Comparison of ENCODE assay signal across 25 cellular contexts in genomic region chr5:135422419-135422818, GRCh38. TPM values are rescaled to one million over a fixed set of nuclear protein-coding genes. Genes with fewer than 3 reads are reported as not detected.
A peak's percentile ranks its signal among the peaks of the same experiment; 100 is the strongest.
DNase-seq lines count a peak whose midpoint lies in the region; ATAC-seq, FAIRE-seq and TF ChIP-seq lines count a peak whose summit lies in the region.
"Had no signal": no experiment of that assay in that cellular context is flagged by ENCODE, and none has a peak within 500 bp of the region (broad histone marks: within the 10 kb centered on the region; RNA-seq: fewer than 3 reads in every experiment).

No MANE protein-coding gene starts in this region.

- ATAC-seq in pancreas (no peak), GM21529 (IDR thresholded peaks at IDR 0.05; ENCODE audit: unreplicated experiment) (no peak), HG02588 (IDR thresholded peaks at IDR 0.05; ENCODE audit: unreplicated experiment) (no peak), GM21381 (IDR thresholded peaks at IDR 0.05; ENCODE audit: unreplicated experiment) (no peak)
- ATAC-seq: GM23338 had no signal

- no peak overlapping the region for H3K27ac ChIP-seq in pancreas
- H3K27ac ChIP-seq: 22Rv1, A549 had no signal

- H3K36me3 ChIP-seq in pancreas = no peaks in the 10 kb centered on the region
- H3K36me3 ChIP-seq: BE2C; BLaER1 treated with 17β-estradiol and CSF1 and Interleukin-3, amounts not matched to agents 10 nM and 100 nM; HAP-1 had no signal

- intact Hi-C loops in pancreas (cut with DNase I) = no loop called here

- no peak for DNase-seq in pancreas
- no peak for DNase-seq in NK-92 (lab: John Stamatoyannopoulos, UW; ENCODE audit: unreplicated experiment)
- DNase-seq: ACHN; AML-193; BE2C; CD4-positive, alpha-beta T cell; CD8-positive, alpha-beta memory T cell; DMS 273 treated with DMSO at 0.1 percent for 48 hours; DMS79; GF-D8; HFFc6 had no signal

- peak; percentile 94 for FAIRE-seq in A204.1 (lab: Jason Lieb, UNC)
- peak; percentile 89 for FAIRE-seq in TTC549 (lab: Jason Lieb, UNC)
- FAIRE-seq in endometrium (lab: Jason Lieb, UNC) = peak; percentile 90
- FAIRE-seq in pancreas (lab: Jason Lieb, UNC) = peak; percentile 98
- FAIRE-seq: D721Med, GM18507 had no signal

- no peaks in the 10 kb centered on the region for H3K4me1 ChIP-seq in pancreas
- H3K4me1 ChIP-seq: BE2C, HAP-1 had no signal

- no peaks in the 10 kb centered on the region for H3K9me3 ChIP-seq in pancreas
- H3K9me3 ChIP-seq: A549, BE2C, HAP-1 had no signal

- no peak overlapping the region for H3K4me3 ChIP-seq in pancreas
- H3K4me3 ChIP-seq: A549, GM23338, HAP-1 had no signal

- peaks cover 0 to 17% (median 3%) of the 10 kb centered on the region in 4 donors for H3K27me3 ChIP-seq in pancreas
- H3K27me3 ChIP-seq: BLaER1 treated with 17β-estradiol and CSF1 and Interleukin-3, amounts not matched to agents 10 nM and 100 nM had no signal

- TF ChIP-seq CTCF in pancreas (IDR thresholded peaks at IDR 0.05) = no peak

RNA-seq across cellular contexts. Expression of gene MACROH2A1, which starts 23.4 kb away (rescaled TPM):
- 10 to 100 TPM; 25.7 to 72.1 (median 36.5) TPM for total RNA-seq in pancreas
- 10 to 100 TPM; 50.6 to 69.6 TPM for polyA plus RNA-seq in pancreas

RNA-seq across cellular contexts. Expression of gene DCANP1, which starts 24.7 kb away (rescaled TPM):
- not detected for total RNA-seq in pancreas
- polyA plus RNA-seq in pancreas = not detected
- total RNA-seq: CD8-positive, alpha-beta memory T cell; GM23338; H4; HFFc6 had no signal
- polyA plus RNA-seq: A549; CD8-positive, alpha-beta memory T cell; GM23338 had no signal

RNA-seq across cellular contexts. Expression of gene TIFAB, which starts 29.7 kb away (rescaled TPM):
- under 1 TPM in 2 of 6 donors, not detected in 4; 0.12 to 0.21 TPM for total RNA-seq in pancreas
- polyA plus RNA-seq in pancreas = not detected
- total RNA-seq: CD8-positive, alpha-beta memory T cell; GM23338; H4; HFFc6 had no signal
- polyA plus RNA-seq: A549; CD8-positive, alpha-beta memory T cell; GM23338 had no signal
